In the genomic region with DNA sequence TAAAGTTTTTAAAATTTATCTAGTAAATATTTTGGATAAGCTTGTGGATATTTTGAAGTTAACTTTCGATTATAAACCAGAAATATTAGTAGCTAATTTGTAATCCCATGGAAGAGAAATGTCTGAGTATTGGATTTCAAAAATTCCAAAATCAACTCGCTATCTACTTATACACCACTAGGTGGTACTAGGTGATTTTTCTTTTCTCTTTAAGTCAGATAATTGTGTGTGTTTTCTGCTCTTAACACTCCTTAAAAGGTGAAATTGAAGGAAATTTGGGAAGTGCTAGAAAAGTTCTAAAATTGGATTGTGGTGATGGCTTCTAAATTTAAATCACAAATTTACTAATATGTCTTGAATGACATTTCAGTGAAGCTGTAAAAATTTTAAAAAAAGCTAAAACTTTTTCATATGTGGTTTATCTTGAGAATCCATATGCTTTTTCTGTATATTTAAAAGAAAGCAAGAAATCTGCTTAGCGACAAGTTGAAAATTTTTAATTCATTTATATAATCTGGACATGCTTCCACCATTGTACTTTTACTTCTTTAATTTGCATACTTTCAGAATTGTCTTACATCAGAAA, we compare ENCODE assay signal across 8 cellular contexts.
DNase-seq lines count a peak whose midpoint lies in the region; ATAC-seq and TF ChIP-seq lines count a peak whose summit lies in the region.

No MANE protein-coding gene starts in this region.

- DNase-seq in NCI-H1694 treated with DMSO at 0.1 percent for 48 hours (lab: John Stamatoyannopoulos, UW): peak; percentile 30
- no peak for DNase-seq in NCI-H1694 (lab: John Stamatoyannopoulos, UW)
- DNase-seq in Karpas-422: peak; percentile 70
- no peak for DNase-seq in WTC11 (ENCODE audit: low spot score)
- no peak for DNase-seq in kidney epithelial cell (ENCODE audit: low read depth)
- DNase-seq in substantia nigra (lab: John Stamatoyannopoulos, UW): no peak
- DNase-seq in GM19238 (ENCODE audit: insufficient read length, low spot score): no peak

- no peaks in the 10 kb centered on the region for H3K9me3 Mint-ChIP-seq in WTC11

- H2AFZ ChIP-seq in Karpas-422 (ENCODE audit: low read length): no peak overlapping the region

- no peak overlapping the region for H3K9ac ChIP-seq in Karpas-422 (ENCODE audit: low read length)

- 0 out of 2 replicates have a peak, but pooled peaks have one; percentile 14 for TF ChIP-seq CTCF in WTC11 (IDR thresholded peaks at IDR 0.05)
- peak; percentile 49 for TF ChIP-seq CTCF in kidney epithelial cell (IDR thresholded peaks at IDR 0.05; ENCODE audit: insufficient read depth, low read length, poor library complexity, severe bottlenecking)

- no peaks in the 10 kb centered on the region; the same call in 1 of the 2 replicates for H3K27me3 Mint-ChIP-seq in WTC11 (ENCODE audit: low read depth)

- H3K9me3 ChIP-seq in Karpas-422 (ENCODE audit: low read length): no peaks in the 10 kb centered on the region

- H3K4me1 Mint-ChIP-seq in WTC11: no peaks in the 10 kb centered on the region

- no peaks in the 10 kb centered on the region for H3K36me3 Mint-ChIP-seq in WTC11

- ATAC-seq in WTC11 (no peak; the same call in 1 of the 2 replicates), HG02852 (IDR thresholded peaks at IDR 0.05; ENCODE audit: unreplicated experiment) (no peak)

- H3K9me2 ChIP-seq in Karpas-422 (replicated peaks; ENCODE audit: insufficient read depth, low read length): no peaks in the 10 kb centered on the region

- H3K27me3 ChIP-seq in Karpas-422 (ENCODE audit: low read length) (no peaks in the 10 kb centered on the region), kidney epithelial cell (ENCODE audit: control insufficient read depth, insufficient read depth, low read length) (no peaks in the 10 kb centered on the region)

- no peaks in the 10 kb centered on the region for H3K79me2 ChIP-seq in Karpas-422 (ENCODE audit: low read length)

- H3K27ac Mint-ChIP-seq in WTC11: no peak overlapping the region

- H4K20me1 ChIP-seq in Karpas-422 (ENCODE audit: insufficient read depth, low read depth, low read length): no peaks in the 10 kb centered on the region

- no peak overlapping the region for H3K27ac ChIP-seq in Karpas-422 (ENCODE audit: low read length)
- no peak overlapping the region for H3K27ac ChIP-seq in substantia nigra (ENCODE audit: low read depth, low read length, poor library complexity, severe bottlenecking)

- no peaks in the 10 kb centered on the region for H3K4me1 ChIP-seq in Karpas-422 (ENCODE audit: low read length)

- H3K4me3 Mint-ChIP-seq in WTC11: no peak overlapping the region

- H3K4me2 ChIP-seq in Karpas-422 (ENCODE audit: low read depth, low read length, poor library complexity, severe bottlenecking): no peak overlapping the region

- CTCF ChIA-PET in WTC11 (lab: Charles Lee): interaction anchor here (0.6 to 2.6 kb wide), 4 partner anchors 91 to 207 kb away, joined by 3 to 20 read pairs (median 7); partner anchors contain the start of genes CISD1 and TFAM

- H3K4me3 ChIP-seq in Karpas-422 (ENCODE audit: low read length) (no peak overlapping the region), kidney epithelial cell (ENCODE audit: low read depth, low read length) (no peak overlapping the region)

- POLR2A ChIA-PET in WTC11 (lab: Charles Lee): no interaction called here

- H3K36me3 ChIP-seq in Karpas-422 (ENCODE audit: insufficient read depth, low read length) (no peaks in the 10 kb centered on the region), kidney epithelial cell (ENCODE audit: control insufficient read depth, insufficient read depth, low read length) (no peaks in the 10 kb centered on the region)

TF ChIP-seq in WTC11, 78 proteins besides CTCF, POLR2A, EP300 and RAD21:
- no peak for TF ChIP-seq GTF2I (CRISPR knock-in tag; conservative IDR thresholded peaks at IDR 0.05)
- TF ChIP-seq ZNF532 (CRISPR knock-in tag; IDR thresholded peaks at IDR 0.05; ENCODE audit: borderline replicate concordance): no peak
- TF ChIP-seq SP1 (CRISPR knock-in tag; conservative IDR thresholded peaks at IDR 0.05): no peak
- no peak for TF ChIP-seq TP53 (CRISPR knock-in tag; IDR thresholded peaks at IDR 0.05)
- no peak for TF ChIP-seq RELA (CRISPR knock-in tag; IDR thresholded peaks at IDR 0.05; ENCODE audit: borderline replicate concordance)
- no peak for TF ChIP-seq ESRRA (CRISPR knock-in tag; IDR thresholded peaks at IDR 0.05; ENCODE audit: borderline replicate concordance)
- no peak for TF ChIP-seq MYBL2 (CRISPR knock-in tag; IDR thresholded peaks at IDR 0.05)
- no peak for TF ChIP-seq E2F5 (CRISPR knock-in tag; IDR thresholded peaks at IDR 0.05)
- no peak for TF ChIP-seq ZNF416 (CRISPR knock-in tag; IDR thresholded peaks at IDR 0.05)
- TF ChIP-seq SOX15 (CRISPR knock-in tag; IDR thresholded peaks at IDR 0.05): no peak
- TF ChIP-seq FOXK1 (CRISPR knock-in tag; IDR thresholded peaks at IDR 0.05): no peak
- TF ChIP-seq CBFB (CRISPR knock-in tag; IDR thresholded peaks at IDR 0.05; ENCODE audit: low read depth): no peak
- TF ChIP-seq ATF1 (CRISPR knock-in tag; IDR thresholded peaks at IDR 0.05): no peak
- TF ChIP-seq PRRX2 (CRISPR knock-in tag; IDR thresholded peaks at IDR 0.05): no peak

Comparison
In these comparisons a context has a peak if more than half of its experiments do, and no peak if none do; other contexts are left out.
1. DNase-seq: peak in NCI-H1694 treated with DMSO at 0.1 percent for 48 hours (single experiment) and Karpas-422 (single experiment); none in NCI-H1694 (single experiment), WTC11 (single experiment), kidney epithelial cell (single experiment), substantia nigra (0 of 49) and GM19238 (single experiment).